Comparison of ENCODE assay signal across 1 cellular context in the genomic region with DNA sequence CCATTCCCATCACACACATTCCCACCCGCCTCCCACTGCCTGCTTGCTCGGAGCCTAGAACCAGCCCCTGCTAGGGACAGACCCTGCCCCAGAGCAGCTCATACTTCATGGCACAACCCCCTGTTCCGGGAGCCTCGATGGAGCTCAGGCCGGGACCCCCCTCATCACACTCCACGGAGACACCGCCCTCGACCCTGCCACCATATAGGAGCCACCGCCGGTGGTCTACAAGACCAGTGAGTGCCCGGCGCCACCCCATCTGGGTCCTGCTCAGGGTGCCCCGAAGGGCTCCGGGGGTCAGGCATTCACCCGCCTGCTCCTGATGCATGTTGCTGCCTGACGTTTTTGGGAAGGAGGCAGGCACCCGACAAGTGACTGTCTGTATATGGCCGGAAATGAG.
TF ChIP-seq lines count a peak whose summit lies in the region.

No MANE protein-coding gene starts in this region.

TF ChIP-seq in WTC11, 78 proteins besides CTCF, POLR2A, EP300 and RAD21 (continued from another document):
- TF ChIP-seq NFATC4 (CRISPR knock-in tag; IDR thresholded peaks at IDR 0.05) (no peak), ZNF263 (CRISPR knock-in tag; IDR thresholded peaks at IDR 0.05; ENCODE audit: low read depth) (no peak), ZNF671 (CRISPR knock-in tag; IDR thresholded peaks at IDR 0.05) (no peak), GTF2I (CRISPR knock-in tag; conservative IDR thresholded peaks at IDR 0.05) (no peak), TEAD4 (CRISPR knock-in tag; IDR thresholded peaks at IDR 0.05) (no peak), JUN (CRISPR knock-in tag; IDR thresholded peaks at IDR 0.05) (no peak), ETV6 (CRISPR knock-in tag; IDR thresholded peaks at IDR 0.05) (no peak)
- TF ChIP-seq, protein P1, sequence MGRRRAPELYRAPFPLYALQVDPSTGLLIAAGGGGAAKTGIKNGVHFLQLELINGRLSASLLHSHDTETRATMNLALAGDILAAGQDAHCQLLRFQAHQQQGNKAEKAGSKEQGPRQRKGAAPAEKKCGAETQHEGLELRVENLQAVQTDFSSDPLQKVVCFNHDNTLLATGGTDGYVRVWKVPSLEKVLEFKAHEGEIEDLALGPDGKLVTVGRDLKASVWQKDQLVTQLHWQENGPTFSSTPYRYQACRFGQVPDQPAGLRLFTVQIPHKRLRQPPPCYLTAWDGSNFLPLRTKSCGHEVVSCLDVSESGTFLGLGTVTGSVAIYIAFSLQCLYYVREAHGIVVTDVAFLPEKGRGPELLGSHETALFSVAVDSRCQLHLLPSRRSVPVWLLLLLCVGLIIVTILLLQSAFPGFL (CRISPR knock-in tag; IDR thresholded peaks at IDR 0.05; ENCODE audit: borderline replicate concordance) = no peak
TF ChIP-seq in WTC11: peak in this region for 0.
